ENCODE assay signal across 16 cellular contexts in genomic region chr15:98840010-98840409, GRCh38.
DNase-seq lines count a peak whose midpoint lies in the region; TF ChIP-seq lines count a peak whose summit lies in the region.
"Had no signal": no experiment of that assay in that cellular context is flagged by ENCODE, and none has a peak within 500 bp of the region (broad histone marks: within the 10 kb centered on the region; RNA-seq: fewer than 3 reads in every experiment).

No MANE protein-coding gene starts in this region.

- H3K4me1 Mint-ChIP-seq in brain = peaks cover 62% of the 10 kb centered on the region
- peaks cover 49% of the 10 kb centered on the region for H3K4me1 Mint-ChIP-seq in osteocyte (ENCODE audit: unreplicated experiment)

- H3K9me3 ChIP-seq in left ventricle myocardium inferior (replicated peaks) = no peaks in the 10 kb centered on the region

- intact Hi-C loops in left ventricle myocardium inferior (cut with micrococcal nuclease) = loop anchor here (10.0 kb wide), 1 partner anchor 55 kb away; no protein-coding TSS in a partner anchor

- H3K27ac Mint-ChIP-seq in brain = peak overlapping the region in 3 of 5 experiments; percentile 9 to 46 (median 28)
- peak overlapping the region; percentile 25 for H3K27ac Mint-ChIP-seq in osteocyte (ENCODE audit: unreplicated experiment)
- H3K27ac Mint-ChIP-seq: CD14-positive monocyte had no signal

- H3K4me1 ChIP-seq in left ventricle myocardium inferior = peaks cover 63% of the 10 kb centered on the region

- TF ChIP-seq CTCF in brain (conservative IDR thresholded peaks at IDR 0.05) (no peak), left ventricle myocardium inferior (IDR thresholded peaks at IDR 0.05; ENCODE audit: borderline replicate concordance) (no peak), osteocyte (IDR thresholded peaks at IDR 0.05) (no peak)

- H3K36me3 Mint-ChIP-seq in brain (peaks cover 36% of the 10 kb centered on the region), osteocyte (ENCODE audit: unreplicated experiment) (peaks cover 5% of the 10 kb centered on the region)

- DNase-seq in OCI-M2 (lab: John Stamatoyannopoulos, UW; ENCODE audit: unreplicated experiment) = peak; percentile 37
- no peak for DNase-seq in left ventricle myocardium inferior
- no peak for DNase-seq in osteocyte (ENCODE audit: extremely low spot score, unreplicated experiment)
- DNase-seq in activated CD4-positive, CD25-positive, alpha-beta regulatory T cell treated with anti-CD3 and anti-CD28 coated beads, Interleukin-2, amount 50 U/mL, for 72 hours = no peak
- DNase-seq in amygdala (lab: John Stamatoyannopoulos, UW) = no peak
- DNase-seq in COLO829 (ENCODE audit: low spot score) = no peak
- no peak for DNase-seq in EL
- DNase-seq: COR-L47, DMS153, KBM-7, NCI-H1417 treated with DMSO at 0.1 percent for 48 hours, NCI-H2029, NCI-H510A, SIG-M5 had no signal

- no peaks in the 10 kb centered on the region for H3K27me3 ChIP-seq in left ventricle myocardium inferior (ENCODE audit: low read depth)

- H3K4me3 ChIP-seq in left ventricle myocardium inferior = no peak overlapping the region

- peaks cover 0 to 15% (median 2%) of the 10 kb centered on the region in 5 experiments for H3K9me3 Mint-ChIP-seq in brain
- no peaks in the 10 kb centered on the region for H3K9me3 Mint-ChIP-seq in osteocyte (ENCODE audit: unreplicated experiment)

- peak overlapping the region; percentile 45 for H3K27ac ChIP-seq in left ventricle myocardium inferior (replicated peaks)

- H3K27me3 Mint-ChIP-seq in brain (peaks cover 4% of the 10 kb centered on the region), osteocyte (ENCODE audit: unreplicated experiment) (no peaks in the 10 kb centered on the region)

- no peak overlapping the region for H3K4me3 Mint-ChIP-seq in brain
- H3K4me3 Mint-ChIP-seq in osteocyte (ENCODE audit: unreplicated experiment) = no peak overlapping the region
- H3K4me3 Mint-ChIP-seq: CD14-positive monocyte had no signal

- H3K36me3 ChIP-seq in left ventricle myocardium inferior = no peaks in the 10 kb centered on the region
